8 cellular contexts compared by ENCODE assay signal in the genomic region with DNA sequence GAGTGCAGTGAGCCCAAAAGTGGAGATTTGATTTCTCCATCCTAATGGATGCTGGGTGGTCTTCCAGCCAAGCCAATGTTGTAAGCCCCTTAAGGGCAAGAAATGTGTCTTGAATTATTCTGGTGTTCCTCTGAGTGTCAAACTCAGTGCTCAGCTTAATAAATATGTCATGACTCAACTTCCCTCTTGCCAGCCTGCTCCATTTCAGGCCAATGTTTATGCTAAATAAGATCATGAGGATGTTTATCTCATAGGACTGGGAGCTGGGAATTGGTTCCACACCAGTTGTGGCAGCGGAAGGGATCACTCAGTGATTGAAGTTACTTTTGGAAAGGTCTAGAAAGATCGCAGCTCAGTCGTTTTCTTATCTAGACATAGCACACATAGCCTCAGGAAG.
"Had no signal": no experiment of that assay in that cellular context is flagged by ENCODE, and none has a peak within 500 bp of the region (broad histone marks: within the 10 kb centered on the region; RNA-seq: fewer than 3 reads in every experiment).

No MANE protein-coding gene starts in this region.

- DNase-seq: GM23248, GOT3, H7, HFFc6, KBM-7 had no signal

- ATAC-seq: HCT116 had no signal

- H3K27ac ChIP-seq: GM23248, HL-60 had no signal

- H3K36me3 ChIP-seq: HAP-1 had no signal

- H3K4me1 ChIP-seq: HAP-1 had no signal

- H2AFZ ChIP-seq: GM23248 had no signal

- H3K9ac ChIP-seq: GM23248 had no signal

- H3K9me3 ChIP-seq: HAP-1 had no signal

- H3K4me3 ChIP-seq: GM23248, HAP-1 had no signal
